In the genomic region with DNA sequence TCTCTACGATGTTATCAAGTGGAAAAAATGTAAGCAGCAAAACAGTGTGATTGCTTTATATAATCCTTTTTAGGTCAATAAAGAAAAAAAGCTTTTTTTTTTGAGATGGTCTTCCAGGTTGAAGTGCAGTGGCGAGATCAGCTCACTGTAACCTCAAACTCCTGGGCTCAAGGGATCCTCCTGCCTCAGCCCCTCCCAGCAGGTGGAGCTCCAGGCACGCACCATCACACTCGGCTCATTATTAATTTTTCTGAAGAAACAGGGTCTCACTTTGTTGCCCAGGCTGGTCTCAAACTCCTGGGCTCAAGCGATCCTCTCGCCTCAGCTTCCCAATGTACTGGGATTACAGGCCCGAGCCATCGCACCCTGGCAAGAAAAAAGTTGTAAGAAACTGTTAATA, we compare ENCODE assay signal across 1 cellular context.
TF ChIP-seq lines count a peak whose summit lies in the region.

No MANE protein-coding gene starts in this region.

TF ChIP-seq in HEK293, 187 proteins besides CTCF, POLR2A, EP300 and RAD21 (continued from another document):
- TF ChIP-seq ZNF768 (tag by site-specific recombination; IDR thresholded peaks at IDR 0.05) (no peak), ZNF843 (tag by site-specific recombination; IDR thresholded peaks at IDR 0.05) (no peak), ZNF707 (tag by site-specific recombination; IDR thresholded peaks at IDR 0.05) (no peak)
